ENCODE assay signal across 10 cellular contexts in genomic region chr5:66829826-66830225, GRCh38.
DNase-seq lines count a peak whose midpoint lies in the region; ATAC-seq and TF ChIP-seq lines count a peak whose summit lies in the region.
"Had no signal": no experiment of that assay in that cellular context is flagged by ENCODE, and none has a peak within 500 bp of the region (broad histone marks: within the 10 kb centered on the region; RNA-seq: fewer than 3 reads in every experiment).

No MANE protein-coding gene starts in this region.

- no peak for ATAC-seq in natural killer cell treated with Interleukin-12 subunit alpha and Interleukin-12 subunit beta and Interleukin-15 and Interleukin-18, amount 100 ng/mL, for 72 hours
- ATAC-seq in natural killer cell (no peak), HG03108 (IDR thresholded peaks at IDR 0.05; ENCODE audit: unreplicated experiment) (no peak)

- H3K9me3 Mint-ChIP-seq in natural killer cell treated with Interleukin-12 subunit alpha and Interleukin-12 subunit beta and Interleukin-15 and Interleukin-18, amount 100 ng/mL, for 72 hours = no peaks in the 10 kb centered on the region
- no peaks in the 10 kb centered on the region for H3K9me3 Mint-ChIP-seq in natural killer cell
- H3K9me3 Mint-ChIP-seq in activated CD4-positive, alpha-beta memory T cell treated with anti-CD3 and anti-CD28 coated beads, Interleukin-2, amount 10 ng/mL, durations not matched to agents 7 days and 5 days = no peaks in the 10 kb centered on the region
- H3K9me3 Mint-ChIP-seq: CD8-positive, alpha-beta memory T cell had no signal

- no peaks in the 10 kb centered on the region for H3K79me2 ChIP-seq in hepatocyte

- H3K27me3 ChIP-seq in hepatocyte (peaks cover 10% of the 10 kb centered on the region), vagina (no peaks in the 10 kb centered on the region)

- WGBS in hepatocyte (ENCODE audit: low lambda C conversion rate, missing lambda C conversion rate) = 18% methylated on average over 2 of the region's 2 CpGs

- H2AFZ ChIP-seq in hepatocyte = no peak overlapping the region

- no peaks in the 10 kb centered on the region for H4K20me1 ChIP-seq in hepatocyte (ENCODE audit: insufficient read depth, poor library complexity, severe bottlenecking)

- H3K36me3 Mint-ChIP-seq in natural killer cell treated with Interleukin-12 subunit alpha and Interleukin-12 subunit beta and Interleukin-15 and Interleukin-18, amount 100 ng/mL, for 72 hours = peaks cover 5% of the 10 kb centered on the region
- no peaks in the 10 kb centered on the region for H3K36me3 Mint-ChIP-seq in natural killer cell
- peaks cover 7% of the 10 kb centered on the region for H3K36me3 Mint-ChIP-seq in activated CD4-positive, alpha-beta memory T cell treated with anti-CD3 and anti-CD28 coated beads, Interleukin-2, amount 10 ng/mL, durations not matched to agents 7 days and 5 days (ENCODE audit: low read depth)
- H3K36me3 Mint-ChIP-seq: CD8-positive, alpha-beta memory T cell had no signal

- H3K4me3 ChIP-seq in hepatocyte (no peak overlapping the region), vagina (no peak overlapping the region)

- peak overlapping the region in 1 of 2 donors; percentile 48 for H3K27ac Mint-ChIP-seq in natural killer cell treated with Interleukin-12 subunit alpha and Interleukin-12 subunit beta and Interleukin-15 and Interleukin-18, amount 100 ng/mL, for 72 hours
- H3K27ac Mint-ChIP-seq in natural killer cell = no peak overlapping the region
- peak overlapping the region; percentile 80 for H3K27ac Mint-ChIP-seq in activated CD4-positive, alpha-beta memory T cell treated with anti-CD3 and anti-CD28 coated beads, Interleukin-2, amount 10 ng/mL, durations not matched to agents 7 days and 5 days

- TF ChIP-seq CTCF in natural killer cell (IDR thresholded peaks at IDR 0.05) = no peak
- no peak for TF ChIP-seq CTCF in hepatocyte (IDR thresholded peaks at IDR 0.05; ENCODE audit: poor library complexity)
- no peak for TF ChIP-seq CTCF in vagina (IDR thresholded peaks at IDR 0.05)

- H3K27ac ChIP-seq in hepatocyte (no peak overlapping the region), vagina (peak overlapping the region; percentile 46)

- H3K4me1 ChIP-seq in hepatocyte (ENCODE audit: insufficient read depth) = no peaks in the 10 kb centered on the region
- H3K4me1 ChIP-seq in vagina = peaks cover 13% of the 10 kb centered on the region

- CTCF ChIA-PET in activated CD4-positive, alpha-beta memory T cell treated with anti-CD3 and anti-CD28 coated beads, Interleukin-2, amount 10 ng/mL, durations not matched to agents 7 days and 5 days (lab: Charles Lee) = interaction anchor here (1.0 to 6.0 kb wide), 7 partner anchors 9 to 375 kb away, joined by 3 to 78 read pairs (median 18); no protein-coding TSS in a partner anchor

- peak overlapping the region; percentile 61 for H3K4me3 Mint-ChIP-seq in natural killer cell treated with Interleukin-12 subunit alpha and Interleukin-12 subunit beta and Interleukin-15 and Interleukin-18, amount 100 ng/mL, for 72 hours
- no peak overlapping the region for H3K4me3 Mint-ChIP-seq in natural killer cell
- peak overlapping the region; percentile 73 for H3K4me3 Mint-ChIP-seq in activated CD4-positive, alpha-beta memory T cell treated with anti-CD3 and anti-CD28 coated beads, Interleukin-2, amount 10 ng/mL, durations not matched to agents 7 days and 5 days

- H3K9me3 ChIP-seq in hepatocyte (ENCODE audit: low read depth) (no peaks in the 10 kb centered on the region), vagina (no peaks in the 10 kb centered on the region)

- peak overlapping the region; percentile 85 for H3K4me2 ChIP-seq in hepatocyte

- H3K27me3 Mint-ChIP-seq in natural killer cell treated with Interleukin-12 subunit alpha and Interleukin-12 subunit beta and Interleukin-15 and Interleukin-18, amount 100 ng/mL, for 72 hours = peaks cover 22 to 29% of the 10 kb centered on the region in 2 donors
- H3K27me3 Mint-ChIP-seq in natural killer cell (ENCODE audit: low read depth in 2 of 2) = peaks cover 27 to 46% of the 10 kb centered on the region in 2 donors
- no peaks in the 10 kb centered on the region for H3K27me3 Mint-ChIP-seq in activated CD4-positive, alpha-beta memory T cell treated with anti-CD3 and anti-CD28 coated beads, Interleukin-2, amount 10 ng/mL, durations not matched to agents 7 days and 5 days

- DNase-seq in natural killer cell treated with Interleukin-12 subunit alpha and Interleukin-12 subunit beta and Interleukin-15 and Interleukin-18, amount 100 ng/mL, for 72 hours (ENCODE audit: low spot score) = no peak
- DNase-seq in natural killer cell (no peak), hepatocyte (ENCODE audit: low spot score) (no peak), vagina (ENCODE audit: extremely low spot score in 2 of 2) (no peak), NCI-H1436 (lab: John Stamatoyannopoulos, UW) (no peak), posterior cingulate gyrus (no peak)
- DNase-seq in activated CD4-positive, alpha-beta memory T cell treated with anti-CD3 and anti-CD28 coated beads, Interleukin-2, amount 10 ng/mL, durations not matched to agents 7 days and 5 days = no peak
- DNase-seq: NCI-H2171 treated with DMSO at 0.1 percent for 48 hours had no signal

- POLR2A ChIA-PET in activated CD4-positive, alpha-beta memory T cell treated with anti-CD3 and anti-CD28 coated beads, Interleukin-2, amount 10 ng/mL, durations not matched to agents 7 days and 5 days (lab: Charles Lee) = interaction anchor here (1.3 to 4.4 kb wide), 9 partner anchors 8 to 376 kb away, joined by 3 to 169 read pairs (median 12); no protein-coding TSS in a partner anchor

- no peaks in the 10 kb centered on the region for H3K36me3 ChIP-seq in hepatocyte (replicated peaks; ENCODE audit: insufficient read depth, low read depth)
- no peaks in the 10 kb centered on the region for H3K36me3 ChIP-seq in vagina

- H3K4me1 Mint-ChIP-seq in natural killer cell treated with Interleukin-12 subunit alpha and Interleukin-12 subunit beta and Interleukin-15 and Interleukin-18, amount 100 ng/mL, for 72 hours (ENCODE audit: low read depth in 2 of 2) = peaks cover 13 to 52% of the 10 kb centered on the region in 2 donors
- H3K4me1 Mint-ChIP-seq in natural killer cell = peaks cover 15 to 21% of the 10 kb centered on the region in 2 donors
- peaks cover 56% of the 10 kb centered on the region for H3K4me1 Mint-ChIP-seq in activated CD4-positive, alpha-beta memory T cell treated with anti-CD3 and anti-CD28 coated beads, Interleukin-2, amount 10 ng/mL, durations not matched to agents 7 days and 5 days

- H3K9me2 ChIP-seq in hepatocyte (replicated peaks; ENCODE audit: insufficient read depth) = no peaks in the 10 kb centered on the region

- TF ChIP-seq POLR2A in vagina (IDR thresholded peaks at IDR 0.05) = no peak

- intact Hi-C loops in natural killer cell (cut with micrococcal nuclease) = no loop called here
- intact Hi-C loops in vagina (cut with DNase I) = no loop called here
- intact Hi-C loops in posterior cingulate gyrus (cut with DNase I) = no loop called here
